ENCODE assay signal across 1 cellular context in genomic region chr6:11179088-11179977, GRCh38.
TF ChIP-seq lines count a peak whose summit lies in the region.

No MANE protein-coding gene starts in this region.

TF ChIP-seq in IMR-90, 13 proteins besides CTCF, POLR2A, EP300 and RAD21 (continued from another document):
- TF ChIP-seq MAFK (IDR thresholded peaks at IDR 0.05; ENCODE audit: low read depth, low read length), result no peak
- no peak for TF ChIP-seq CHD1 (IDR thresholded peaks at IDR 0.05; ENCODE audit: low read depth, low read length)
- no peak for TF ChIP-seq BHLHE40 (IDR thresholded peaks at IDR 0.05; ENCODE audit: low read depth, low read length)
- no peak for TF ChIP-seq MXI1 (IDR thresholded peaks at IDR 0.05; ENCODE audit: borderline replicate concordance, low read depth, low read length)
- TF ChIP-seq, protein P1, sequence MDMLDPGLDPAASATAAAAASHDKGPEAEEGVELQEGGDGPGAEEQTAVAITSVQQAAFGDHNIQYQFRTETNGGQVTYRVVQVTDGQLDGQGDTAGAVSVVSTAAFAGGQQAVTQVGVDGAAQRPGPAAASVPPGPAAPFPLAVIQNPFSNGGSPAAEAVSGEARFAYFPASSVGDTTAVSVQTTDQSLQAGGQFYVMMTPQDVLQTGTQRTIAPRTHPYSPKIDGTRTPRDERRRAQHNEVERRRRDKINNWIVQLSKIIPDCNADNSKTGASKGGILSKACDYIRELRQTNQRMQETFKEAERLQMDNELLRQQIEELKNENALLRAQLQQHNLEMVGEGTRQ (IDR thresholded peaks at IDR 0.05; ENCODE audit: low read depth, low read length), result no peak
- no peak for TF ChIP-seq FOS (IDR thresholded peaks at IDR 0.05; ENCODE audit: low read depth, low read length)
- TF ChIP-seq SMC3 (IDR thresholded peaks at IDR 0.05; ENCODE audit: low read depth, low read length), result no peak
- TF ChIP-seq CEBPB (IDR thresholded peaks at IDR 0.05; ENCODE audit: low read depth, low read length), result no peak
- TF ChIP-seq ELK1 (IDR thresholded peaks at IDR 0.05; ENCODE audit: borderline replicate concordance, low read depth, low read length), result no peak
- TF ChIP-seq MAZ (IDR thresholded peaks at IDR 0.05; ENCODE audit: borderline replicate concordance, low read depth, low read length), result no peak
- TF ChIP-seq RFX5 (IDR thresholded peaks at IDR 0.05; ENCODE audit: low read depth, low read length), result no peak
TF ChIP-seq in IMR-90: peak in this region for 0.
